Comparison of ENCODE assay signal across 29 cellular contexts in the genomic region with DNA sequence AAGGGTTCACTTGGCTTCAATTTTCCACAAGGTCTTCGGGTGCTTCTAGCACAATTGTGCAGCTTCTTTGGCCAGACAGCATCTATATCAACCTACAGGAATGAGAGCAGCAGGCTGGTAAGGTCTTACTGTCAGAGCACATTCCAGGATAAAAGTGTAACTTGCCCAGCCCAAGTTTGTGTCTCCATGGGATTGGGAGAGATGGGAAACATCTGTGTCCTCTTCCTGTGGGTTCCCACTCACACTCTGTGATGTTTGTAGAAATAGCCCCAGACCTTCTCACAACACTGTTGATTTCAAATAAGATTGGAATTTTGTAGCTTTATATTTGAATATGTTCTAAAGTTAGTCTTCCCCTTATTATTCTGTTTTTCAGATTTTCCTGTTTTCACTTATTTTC.
"Had no signal": no experiment of that assay in that cellular context is flagged by ENCODE, and none has a peak within 500 bp of the region (broad histone marks: within the 10 kb centered on the region; RNA-seq: fewer than 3 reads in every experiment).

No MANE protein-coding gene starts in this region.

- H3K27me3 ChIP-seq: esophagus squamous epithelium, foreskin keratinocyte, stomach, thyroid gland, upper lobe of left lung, vagina had no signal

- ATAC-seq: foreskin keratinocyte; left lobe of liver; naive thymus-derived CD4-positive, alpha-beta T cell; pancreas; psoas muscle; stimulated activated naive B cell treated with anti-CD40 and anti-IgM and Interleukin-4, amounts not matched to agents 10 μg/mL and 1 μg/mL and 100 μg/mL, for 72 hours had no signal

- DNase-seq: activated CD4-positive, alpha-beta T cell treated with anti-CD3 and anti-CD28 coated beads for 4 hours; activated CD4-positive, alpha-beta T cell treated with anti-CD3 and anti-CD28 coated beads, Interleukin-2, amount 50 U/mL, for 4 hours; activated effector memory CD4-positive, alpha-beta T cell treated with anti-CD3 and anti-CD28 coated beads, Interleukin-2, amount 50 U/mL, for 16 hours; activated naive CD4-positive, alpha-beta T cell treated with anti-CD3 and anti-CD28 coated beads, Interleukin-2, amount 10 ng/mL, durations not matched to agents 7 days and 5 days; amniotic stem cell; caudate nucleus; cortex of kidney; esophagus squamous epithelium; foreskin keratinocyte; heart right ventricle; kidney glomerular epithelial cell; naive thymus-derived CD4-positive, alpha-beta T cell; nucleus accumbens; pancreas; psoas muscle; stimulated activated CD4-positive, alpha-beta T cell treated with anti-CD3 and anti-CD28 coated beads, Interleukin-15, amount 100 ng/mL, for 24 hours; stimulated activated CD4-positive, alpha-beta T cell treated with anti-CD3 and anti-CD28 coated beads, Interleukin-2, amount 100 ng/mL, for 24 hours; stimulated activated naive B cell treated with anti-CD40 and anti-IgM and Interleukin-4, amounts not matched to agents 10 μg/mL and 1 μg/mL and 100 μg/mL, for 72 hours; stomach; T-helper 9 cell; thyroid gland; upper lobe of left lung had no signal

- H3K4me1 Mint-ChIP-seq: stimulated activated naive B cell treated with anti-CD40 and anti-IgM and Interleukin-4, amounts not matched to agents 10 μg/mL and 1 μg/mL and 100 μg/mL, for 72 hours had no signal

- H3K36me3 Mint-ChIP-seq: activated naive CD4-positive, alpha-beta T cell treated with anti-CD3 and anti-CD28 coated beads, Interleukin-2, amount 10 ng/mL, durations not matched to agents 7 days and 5 days; mesothelial cell of epicardium; naive thymus-derived CD4-positive, alpha-beta T cell; stimulated activated naive B cell treated with anti-CD40 and anti-IgM and Interleukin-4, amounts not matched to agents 10 μg/mL and 1 μg/mL and 100 μg/mL, for 72 hours had no signal

- H3K27me3 Mint-ChIP-seq: stimulated activated naive B cell treated with anti-CD40 and anti-IgM and Interleukin-4, amounts not matched to agents 10 μg/mL and 1 μg/mL and 100 μg/mL, for 72 hours had no signal

- H3K27ac Mint-ChIP-seq: activated naive CD4-positive, alpha-beta T cell treated with anti-CD3 and anti-CD28 coated beads, Interleukin-2, amount 10 ng/mL, durations not matched to agents 7 days and 5 days; mesothelial cell of epicardium; naive thymus-derived CD4-positive, alpha-beta T cell; stimulated activated naive B cell treated with anti-CD40 and anti-IgM and Interleukin-4, amounts not matched to agents 10 μg/mL and 1 μg/mL and 100 μg/mL, for 72 hours; T-helper 1 cell treated with Interleukin-12 subunit alpha and Interleukin-12 subunit beta and Interleukin-4 antibody, amounts not matched to agents 30 μg/mL and 1 μg/mL, for 36 hours had no signal

- H3K36me3 ChIP-seq: esophagus squamous epithelium, heart right ventricle, pancreas, stomach, thyroid gland, upper lobe of left lung, vagina had no signal

- H3K9me3 Mint-ChIP-seq: activated naive CD4-positive, alpha-beta T cell treated with anti-CD3 and anti-CD28 coated beads, Interleukin-2, amount 10 ng/mL, durations not matched to agents 7 days and 5 days; mesothelial cell of epicardium; naive thymus-derived CD4-positive, alpha-beta T cell; stimulated activated naive B cell treated with anti-CD40 and anti-IgM and Interleukin-4, amounts not matched to agents 10 μg/mL and 1 μg/mL and 100 μg/mL, for 72 hours; T-helper 1 cell treated with Interleukin-12 subunit alpha and Interleukin-12 subunit beta and Interleukin-4 antibody, amounts not matched to agents 30 μg/mL and 1 μg/mL, for 36 hours had no signal

- H3K4me3 Mint-ChIP-seq: activated naive CD4-positive, alpha-beta T cell treated with anti-CD3 and anti-CD28 coated beads, Interleukin-2, amount 10 ng/mL, durations not matched to agents 7 days and 5 days; mesothelial cell of epicardium; naive thymus-derived CD4-positive, alpha-beta T cell; stimulated activated naive B cell treated with anti-CD40 and anti-IgM and Interleukin-4, amounts not matched to agents 10 μg/mL and 1 μg/mL and 100 μg/mL, for 72 hours; T-helper 1 cell treated with Interleukin-12 subunit alpha and Interleukin-12 subunit beta and Interleukin-4 antibody, amounts not matched to agents 30 μg/mL and 1 μg/mL, for 36 hours had no signal

- H3K27ac ChIP-seq: epithelial cell of prostate, esophagus squamous epithelium, foreskin keratinocyte, pancreas, psoas muscle, stomach, thyroid gland, upper lobe of left lung, vagina, VCaP had no signal

- H3K4me3 ChIP-seq: esophagus squamous epithelium, heart right ventricle, lung, pancreas, psoas muscle, stomach, thyroid gland, upper lobe of left lung, vagina had no signal

- H3K4me1 ChIP-seq: esophagus squamous epithelium, foreskin keratinocyte, pancreas, psoas muscle, stomach, thyroid gland, upper lobe of left lung, vagina had no signal
